16 cellular contexts compared by ENCODE assay signal in the genomic region with DNA sequence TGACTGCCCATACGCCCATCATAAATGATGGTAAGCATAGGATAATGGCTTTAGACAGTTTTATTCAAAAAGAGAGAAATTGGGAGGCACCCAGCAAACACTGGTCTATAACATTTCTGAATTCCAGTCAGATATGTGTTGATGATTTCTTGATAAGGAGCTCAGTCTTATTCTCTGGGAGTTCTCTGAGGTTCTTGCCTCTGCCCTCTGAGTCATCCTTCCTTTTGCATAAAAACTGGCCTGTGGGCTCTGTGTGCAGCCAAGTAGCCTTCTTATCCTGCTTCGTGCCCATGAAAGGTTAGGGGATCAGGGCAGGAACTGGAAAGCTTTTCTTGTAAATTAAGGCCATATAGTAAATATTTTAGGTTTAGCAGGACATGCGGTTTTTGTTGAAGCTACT. TPM values are rescaled to one million over a fixed set of nuclear protein-coding genes. Genes with fewer than 3 reads are reported as not detected.
DNase-seq lines count a peak whose midpoint lies in the region; ATAC-seq, FAIRE-seq and TF ChIP-seq lines count a peak whose summit lies in the region.
"Had no signal": no experiment of that assay in that cellular context is flagged by ENCODE, and none has a peak within 500 bp of the region (broad histone marks: within the 10 kb centered on the region; RNA-seq: fewer than 3 reads in every experiment).

No MANE protein-coding gene starts in this region.

- H3T11ph ChIP-seq in H9 (ENCODE audit: low read length): no peak overlapping the region

- H3K4me2 ChIP-seq in H9 (ENCODE audit: insufficient read depth, insufficient read length, low read length): no peak overlapping the region

- TF ChIP-seq POLR2A in vagina (IDR thresholded peaks at IDR 0.05): no peak

- POLR2A ChIA-PET in BJ (lab: Charles Lee): no interaction called here

- CTCF ChIA-PET in BJ (lab: Yijun Ruan, JAX): no interaction called here

- H3K27me3 ChIP-seq in BJ (ENCODE audit: control insufficient read depth, insufficient read depth, low read length) (no peaks in the 10 kb centered on the region), bronchial epithelial cell (ENCODE audit: control insufficient read depth, insufficient read depth, low read length) (no peaks in the 10 kb centered on the region), left lung (no peaks in the 10 kb centered on the region), H9 (ENCODE audit: insufficient read depth, low read length) (no peaks in the 10 kb centered on the region), vagina (no peaks in the 10 kb centered on the region)
- H3K27me3 ChIP-seq: upper lobe of right lung had no signal

- H3K27me3 Mint-ChIP-seq in H9 (ENCODE audit: low read depth): no peaks in the 10 kb centered on the region
- H3K27me3 Mint-ChIP-seq: CD4-positive, alpha-beta memory T cell had no signal

- H4K20me1 ChIP-seq in H9 (ENCODE audit: control insufficient read depth, insufficient read depth, insufficient read length): no peaks in the 10 kb centered on the region

- H3K27ac Mint-ChIP-seq in H9: peak overlapping the region in 1 of 3 experiments; percentile 64; a peak in 1 of 7 replicates
- H3K27ac Mint-ChIP-seq: CD4-positive, alpha-beta memory T cell had no signal

- H3K36me3 Mint-ChIP-seq in H9 (ENCODE audit: insufficient read depth in 1 of 3, low read depth in 3 of 3): peaks cover 15 to 68% (median 46%) of the 10 kb centered on the region in 3 experiments; a peak in 6 of 7 replicates

- H3K9me3 ChIP-seq in left lung (no peaks in the 10 kb centered on the region), H9 (ENCODE audit: control insufficient read depth, low read depth, low read length) (no peaks in the 10 kb centered on the region), vagina (no peaks in the 10 kb centered on the region)
- H3K9me3 ChIP-seq: upper lobe of right lung had no signal

- H3K23me2 ChIP-seq in H9 (ENCODE audit: insufficient read length, low read depth, low read length, poor library complexity, severe bottlenecking): no peaks in the 10 kb centered on the region

- no peak overlapping the region for H3K18ac ChIP-seq in H9 (ENCODE audit: insufficient read length, low read depth, low read length)

- no peak overlapping the region for H3K4me3 Mint-ChIP-seq in H9
- H3K4me3 Mint-ChIP-seq: CD4-positive, alpha-beta memory T cell had no signal

- H3K79me2 ChIP-seq in H9 (ENCODE audit: insufficient read depth, low read length): no peaks in the 10 kb centered on the region

- no peak overlapping the region for H3K9ac ChIP-seq in H9 (ENCODE audit: extremely low read depth, insufficient read length, low read length)

- intact Hi-C loops in left lung (cut with DNase I): no loop called here
- intact Hi-C loops in vagina (cut with DNase I): no loop called here

- no peak overlapping the region for H2BK15ac ChIP-seq in H9 (ENCODE audit: low read depth, low read length)

- no peak overlapping the region for H2BK20ac ChIP-seq in H9 (ENCODE audit: low read depth, low read length, poor library complexity, severe bottlenecking)

- H3K27ac ChIP-seq in left lung (no peak overlapping the region), H9 (ENCODE audit: insufficient read length, low read depth, low read length) (no peak overlapping the region), vagina (no peak overlapping the region)
- H3K27ac ChIP-seq: upper lobe of right lung had no signal

- H2BK5ac ChIP-seq in H9 (ENCODE audit: insufficient read length, low read length): no peak overlapping the region

- H2AFZ ChIP-seq in H9 (ENCODE audit: low read length): no peak overlapping the region

- H3K4me3 ChIP-seq in BJ (ENCODE audit: low read depth, low read length) (no peak overlapping the region), bronchial epithelial cell (ENCODE audit: low read depth, low read length) (no peak overlapping the region), left lung (no peak overlapping the region), vagina (no peak overlapping the region)
- H3K4me3 ChIP-seq: upper lobe of right lung had no signal

- H3K4me1 ChIP-seq in left lung (no peaks in the 10 kb centered on the region), H9 (ENCODE audit: insufficient read depth, low read length) (no peaks in the 10 kb centered on the region), vagina (no peaks in the 10 kb centered on the region)
- H3K4me1 ChIP-seq: upper lobe of right lung had no signal

- peaks cover 3% of the 10 kb centered on the region for H3K36me3 ChIP-seq in BJ (ENCODE audit: control insufficient read depth, insufficient read depth, low read length)
- peaks cover 5% of the 10 kb centered on the region for H3K36me3 ChIP-seq in bronchial epithelial cell (ENCODE audit: control insufficient read depth, insufficient read depth, low read length)
- peaks cover 0 to 81% of the 10 kb centered on the region in 2 donors for H3K36me3 ChIP-seq in left lung
- H3K36me3 ChIP-seq in vagina: peaks cover 0 to 39% of the 10 kb centered on the region in 2 donors

- no peak overlapping the region for H4K91ac ChIP-seq in H9 (ENCODE audit: insufficient read length, low read depth, low read length)

- peak; percentile 49 for ATAC-seq in left lung
- no peak for ATAC-seq in GM21717 (IDR thresholded peaks at IDR 0.05; ENCODE audit: unreplicated experiment)
- ATAC-seq: left lobe of liver, upper lobe of right lung had no signal

- H3K23ac ChIP-seq in H9 (ENCODE audit: insufficient read length, low read depth, low read length): no peak overlapping the region

- H2AK5ac ChIP-seq in H9 (ENCODE audit: insufficient read length, low read length): no peak overlapping the region

- DNase-seq in BJ (ENCODE audit: low read depth) (peak; percentile 54), MV-4-11 (lab: John Stamatoyannopoulos, UW) (peak; percentile 40), bronchial epithelial cell (ENCODE audit: low read depth) (peak; percentile 42), left lung (no peak), hippocampal formation (lab: John Stamatoyannopoulos, UW) (no peak), H9 (no peak), vagina (ENCODE audit: extremely low spot score in 2 of 2) (no peak)
- DNase-seq: activated CD4-positive, alpha-beta T cell treated with anti-CD3 and anti-CD28 coated beads, Interleukin-2, amount 50 U/mL, for 48 hours; activated naive CD4-positive, alpha-beta T cell treated with anti-CD3 and anti-CD28 coated beads, Interleukin-2, amount 50 U/mL, for 16 hours; CD4-positive, alpha-beta memory T cell; NCI-H2081 treated with DMSO at 0.1 percent for 48 hours; SHP77 treated with DMSO at 0.1 percent for 48 hours; upper lobe of right lung had no signal

- no peak for FAIRE-seq in bronchial epithelial cell (lab: Jason Lieb, UNC)
- FAIRE-seq: endometrium had no signal

- no CpG with 5 or more reads among the region's 3 CpGs for WGBS in H9 (ENCODE audit: extremely low coverage, insufficient read length, low lambda C conversion rate)

- no peak overlapping the region for H4K5ac ChIP-seq in H9 (ENCODE audit: insufficient read length, low read depth, low read length)

- H4K8ac ChIP-seq in H9 (replicated peaks; ENCODE audit: insufficient read length, low read depth, low read length): no peak overlapping the region

- H2BK120ac ChIP-seq in H9 (ENCODE audit: low read depth, low read length, poor library complexity, severe bottlenecking): no peak overlapping the region

- peaks cover 0 to 10% of the 10 kb centered on the region in 2 experiments; a peak in 2 of 4 replicates for H3K4me1 Mint-ChIP-seq in H9
- H3K4me1 Mint-ChIP-seq: CD4-positive, alpha-beta memory T cell had no signal

- no peak overlapping the region for H3K4ac ChIP-seq in H9 (ENCODE audit: low read depth, low read length)

- H3K56ac ChIP-seq in H9 (ENCODE audit: insufficient read length, low read depth, low read length): no peak overlapping the region

- H2BK12ac ChIP-seq in H9 (ENCODE audit: insufficient read length, low read depth, low read length): no peak overlapping the region

- TF ChIP-seq CTCF in BJ (IDR thresholded peaks at IDR 0.05; ENCODE audit: insufficient read depth, low read depth, low read length) (no peak), bronchial epithelial cell (IDR thresholded peaks at IDR 0.05; ENCODE audit: insufficient read depth, low read length, severe bottlenecking) (no peak), left lung (IDR thresholded peaks at IDR 0.05) (no peak), H9 (conservative IDR thresholded peaks at IDR 0.05) (no peak), vagina (IDR thresholded peaks at IDR 0.05) (no peak)

- no peaks in the 10 kb centered on the region for H3K79me1 ChIP-seq in H9 (ENCODE audit: insufficient read depth, low read depth, low read length, poor library complexity, severe bottlenecking)

- H3K14ac ChIP-seq in H9 (ENCODE audit: insufficient read depth, low read length): no peak overlapping the region

- no peaks in the 10 kb centered on the region for H3K9me3 Mint-ChIP-seq in H9
- H3K9me3 Mint-ChIP-seq: CD4-positive, alpha-beta memory T cell had no signal

RNA-seq across cellular contexts. Expression of a gene that starts 48.9 kb away (rescaled TPM):
- 37.5 and 66.0 TPM in 2 replicates for polyA plus RNA-seq in BJ (2011; rRNA removed)
- 30.6 and 37.1 TPM in 2 replicates for polyA minus RNA-seq in BJ (2011; rRNA and poly(A)+ RNA removed)
- total RNA-seq in bronchial epithelial cell (78.7 and 90.5 TPM in 2 replicates), left lung (10 to 100 TPM; 51.0 to 69.2 TPM), H9 (2021) (72.5 and 77.0 TPM in 2 replicates), vagina (77.6 TPM)

Comparison
In these comparisons a context has a peak if more than half of its experiments do, and no peak if none do; other contexts are left out.
1. DNase-seq: peak in BJ (single experiment), MV-4-11 (single experiment) and bronchial epithelial cell (single experiment); none in left lung (0 of 2), hippocampal formation (0 of 2), H9 (single experiment) and vagina (0 of 2).